In genomic region chr10:15097011-15097812, GRCh38 we compare ENCODE assay signal across 8 cellular contexts. TPM values are rescaled to one million over a fixed set of nuclear protein-coding genes. Genes with fewer than 3 reads are reported as not detected.
DNase-seq lines count a peak whose midpoint lies in the region; ATAC-seq and TF ChIP-seq lines count a peak whose summit lies in the region.

A gene with protein sequence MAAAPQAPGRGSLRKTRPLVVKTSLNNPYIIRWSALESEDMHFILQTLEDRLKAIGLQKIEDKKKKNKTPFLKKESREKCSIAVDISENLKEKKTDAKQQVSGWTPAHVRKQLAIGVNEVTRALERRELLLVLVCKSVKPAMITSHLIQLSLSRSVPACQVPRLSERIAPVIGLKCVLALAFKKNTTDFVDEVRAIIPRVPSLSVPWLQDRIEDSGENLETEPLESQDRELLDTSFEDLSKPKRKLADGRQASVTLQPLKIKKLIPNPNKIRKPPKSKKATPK (plus strand): TSS chr10:15097355. CDS start chr10:15103315, 5,960 bp downstream.

- intact Hi-C loops in psoas muscle (cut with DNase I) = loop anchor here (5.0 kb wide), 2 partner anchors 70 to 140 kb away; partner anchors contain the start of genes MEIG1 (in 2 of the 2) and NMT2 (in 2 of the 2)

- H3K9me3 ChIP-seq in right atrium auricular region (no peaks in the 10 kb centered on the region), psoas muscle (no peaks in the 10 kb centered on the region)

- H3K36me3 ChIP-seq in right atrium auricular region (no peaks in the 10 kb centered on the region), psoas muscle (ENCODE audit: insufficient read depth in 1 of 2, low read depth in 1 of 2) (peaks cover 0 to 21% of the 10 kb centered on the region in 2 donors), urinary bladder (ENCODE audit: insufficient read depth) (peaks cover 2% of the 10 kb centered on the region)

- 0% methylated on average over 59 to 84 of the region's 84 CpGs for WGBS in psoas muscle, 3 donors
- under 1% methylated on average over 84 of the region's 84 CpGs for WGBS in urinary bladder

- TF ChIP-seq CTCF in right atrium auricular region (IDR thresholded peaks at IDR 0.05) (no peak), psoas muscle (IDR thresholded peaks at IDR 0.05) (no peak)

- DNase-seq in NCI-H1694 treated with DMSO at 0.1 percent for 48 hours (lab: John Stamatoyannopoulos, UW) = peak; percentile 75
- DNase-seq in T-helper 2 cell = peak; percentile 88 to 95 (median 94)
- DNase-seq in right atrium auricular region (ENCODE audit: low spot score) = peak; percentile 97
- DNase-seq in psoas muscle = peak; percentile 97 to 99

- ATAC-seq in GM18502 (IDR thresholded peaks at IDR 0.05; ENCODE audit: poor library complexity, unreplicated experiment) (peak; percentile 83), HG02938 (IDR thresholded peaks at IDR 0.05; ENCODE audit: unreplicated experiment) (peak; percentile 81), psoas muscle (peak; percentile 98 to 99 (median 99))

- H3K4me3 ChIP-seq in right atrium auricular region = peak within 1 kb of the TSS; percentile 86 to 93
- H3K4me3 ChIP-seq in psoas muscle = peak within 1 kb of the TSS; percentile 86
- H3K4me3 ChIP-seq in urinary bladder (ENCODE audit: low read depth, low read length) = peak within 1 kb of the TSS; percentile 84

- H3K4me1 ChIP-seq in right atrium auricular region (peaks cover 0 to 25% of the 10 kb centered on the region in 2 donors), psoas muscle (peaks cover 8% of the 10 kb centered on the region), urinary bladder (ENCODE audit: insufficient read depth) (no peaks in the 10 kb centered on the region)

- H3K27me3 ChIP-seq in right atrium auricular region (no peaks in the 10 kb centered on the region), psoas muscle (ENCODE audit: insufficient read depth in 3 of 3, low read length in 2 of 3) (no peaks in the 10 kb centered on the region)

- peak within 1 kb of the TSS; percentile 100 for H3K27ac ChIP-seq in angular gyrus (ENCODE audit: low read depth, low read length)
- peak within 1 kb of the TSS; percentile 96 for H3K27ac ChIP-seq in right atrium auricular region
- peak within 1 kb of the TSS; percentile 93 for H3K27ac ChIP-seq in psoas muscle
- H3K27ac ChIP-seq in urinary bladder (ENCODE audit: low read depth) = peak within 1 kb of the TSS; percentile 96

RNA-seq across cellular contexts. Expression of the gene that starts here (rescaled TPM):
- total RNA-seq in right atrium auricular region = 10 to 100 TPM; 11.5 to 12.3 TPM
- 10 to 100 TPM in 2 of 4 donors, 1 to 10 TPM in 2; 7.3 to 17.2 (median 11.1) TPM for total RNA-seq in psoas muscle
- polyA plus RNA-seq in psoas muscle = 10 to 100 TPM; 18.1 to 21.9 (median 20.2) TPM
- total RNA-seq in urinary bladder = 7.5 TPM
- 19.8 TPM for polyA plus RNA-seq in urinary bladder

Comparison
In these comparisons a context has a peak if more than half of its experiments do, and no peak if none do; other contexts are left out.
1. Peak in every context shown above with its lines: DNase-seq, ATAC-seq, H3K4me3 ChIP-seq and H3K27ac ChIP-seq.